ENCODE assay signal across 25 cellular contexts in genomic region chr12:123750159-123750656, GRCh38. TPM values are rescaled to one million over a fixed set of nuclear protein-coding genes. Genes with fewer than 3 reads are reported as not detected.
A peak's percentile ranks its signal among the peaks of the same experiment; 100 is the strongest.
DNase-seq lines count a peak whose midpoint lies in the region; ATAC-seq, FAIRE-seq and TF ChIP-seq lines count a peak whose summit lies in the region.
"Had no signal": no experiment of that assay in that cellular context is flagged by ENCODE, and none has a peak within 500 bp of the region (broad histone marks: within the 10 kb centered on the region; RNA-seq: fewer than 3 reads in every experiment).

No MANE protein-coding gene starts in this region.

- no peaks in the 10 kb centered on the region for H3K79me2 ChIP-seq in K562 (ENCODE audit: control insufficient read depth, insufficient read depth, low read length)

- H3K4me1 Mint-ChIP-seq in activated CD8-positive, alpha-beta memory T cell treated with anti-CD3 and anti-CD28 coated beads, Interleukin-2, amount 10 ng/mL, durations not matched to agents 7 days and 5 days, result peaks cover 33% of the 10 kb centered on the region
- peaks cover 39 to 45% of the 10 kb centered on the region in 2 donors for H3K4me1 Mint-ChIP-seq in natural killer cell
- peaks cover 13% of the 10 kb centered on the region for H3K4me1 Mint-ChIP-seq in stimulated activated naive CD8-positive, alpha-beta T cell treated with anti-CD3 and anti-CD28 coated beads, Interleukin-15, amount 100 ng/mL, for 72 hours
- H3K4me1 Mint-ChIP-seq in activated naive CD8-positive, alpha-beta T cell treated with anti-CD3 and anti-CD28 coated beads, Interleukin-2, amount 50 U/mL, for 24 hours, result peaks cover 9% of the 10 kb centered on the region
- peaks cover 3% of the 10 kb centered on the region for H3K4me1 Mint-ChIP-seq in activated CD4-positive, alpha-beta memory T cell treated with anti-CD3 and anti-CD28 coated beads for 36 hours (ENCODE audit: low read depth)

- peaks cover 44% of the 10 kb centered on the region for H3K36me3 Mint-ChIP-seq in activated CD8-positive, alpha-beta memory T cell treated with anti-CD3 and anti-CD28 coated beads, Interleukin-2, amount 10 ng/mL, durations not matched to agents 7 days and 5 days
- peaks cover 26% of the 10 kb centered on the region for H3K36me3 Mint-ChIP-seq in natural killer cell
- H3K36me3 Mint-ChIP-seq in activated naive CD8-positive, alpha-beta T cell treated with anti-CD3 and anti-CD28 coated beads, Interleukin-2, amount 50 U/mL, for 24 hours (ENCODE audit: low read depth), result peaks cover 51% of the 10 kb centered on the region
- H3K36me3 Mint-ChIP-seq in activated CD4-positive, alpha-beta memory T cell treated with anti-CD3 and anti-CD28 coated beads for 36 hours, result peaks cover 58% of the 10 kb centered on the region

- POLR2A ChIA-PET in K562 (lab: Yijun Ruan, JAX), result interaction anchor here (0.6 to 1.1 kb wide), 3 partner anchors 19 to 1206 kb away, joined by 3 to 4 read pairs (median 3); no protein-coding TSS in a partner anchor
- POLR2A ChIA-PET in activated CD4-positive, alpha-beta memory T cell treated with anti-CD3 and anti-CD28 coated beads for 36 hours (lab: Charles Lee), result no interaction called here

- CTCF ChIA-PET in activated CD8-positive, alpha-beta memory T cell treated with anti-CD3 and anti-CD28 coated beads, Interleukin-2, amount 10 ng/mL, durations not matched to agents 7 days and 5 days (lab: Charles Lee), result interaction anchor here (1.1 to 1.3 kb wide), 2 partner anchors 10 to 12 kb away, joined by 3 to 5 read pairs; partner anchors contain the start of gene DNAH10
- CTCF ChIA-PET in K562 (lab: Yijun Ruan, JAX; ENCODE audit: low intra/inter-chr PET ratio), result no interaction called here
- CTCF ChIA-PET in activated CD4-positive, alpha-beta memory T cell treated with anti-CD3 and anti-CD28 coated beads for 36 hours (lab: Charles Lee), result no interaction called here

- no peak for ATAC-seq in activated CD8-positive, alpha-beta memory T cell treated with anti-CD3 and anti-CD28 coated beads, Interleukin-2, amount 10 ng/mL, durations not matched to agents 7 days and 5 days
- peak; percentile 42; the same call in 2 of the 3 replicates for ATAC-seq in K562
- ATAC-seq in natural killer cell, result peak; percentile 54 to 73 (median 65)
- ATAC-seq in stimulated activated naive CD8-positive, alpha-beta T cell treated with anti-CD3 and anti-CD28 coated beads, Interleukin-15, amount 100 ng/mL, for 72 hours, result no peak
- no peak for ATAC-seq in activated naive CD8-positive, alpha-beta T cell treated with anti-CD3 and anti-CD28 coated beads, Interleukin-2, amount 50 U/mL, for 24 hours
- ATAC-seq: A549 had no signal

- peak overlapping the region in 1 of 2 experiments; percentile 43; a peak in 1 of 4 replicates for H3K9ac ChIP-seq in K562 (ENCODE audit: insufficient read depth in 1 of 2, low read depth in 2 of 2, low read length in 2 of 2)
- H3K9ac ChIP-seq: BLaER1 treated with 17β-estradiol and CSF1 and Interleukin-3, amounts not matched to agents 10 nM and 100 nM had no signal

- TF ChIP-seq POLR2A in K562 (conservative IDR thresholded peaks at IDR 0.05), result no peak

- H3K4me3 ChIP-seq in K562, result no peak overlapping the region
- H3K4me3 ChIP-seq: A549; BLaER1 treated with 17β-estradiol and CSF1 and Interleukin-3, amounts not matched to agents 10 nM and 100 nM; HAP-1 had no signal

- no peak overlapping the region for H2AFZ ChIP-seq in K562 (ENCODE audit: low read depth, low read length)

- H3K36me3 ChIP-seq in K562 (ENCODE audit: control insufficient read depth, insufficient read depth, low read length), result peaks cover 83% of the 10 kb centered on the region; the same call in 2 of the 3 replicates

- H3K27ac ChIP-seq in K562 (ENCODE audit: extremely low read depth, low read depth, low read length), result no peak overlapping the region
- H3K27ac ChIP-seq: A549; BLaER1 treated with 17β-estradiol and CSF1 and Interleukin-3, amounts not matched to agents 10 nM and 100 nM had no signal

- peak overlapping the region; percentile 55 for H3K27ac Mint-ChIP-seq in activated CD8-positive, alpha-beta memory T cell treated with anti-CD3 and anti-CD28 coated beads, Interleukin-2, amount 10 ng/mL, durations not matched to agents 7 days and 5 days
- H3K27ac Mint-ChIP-seq in natural killer cell, result peak overlapping the region; percentile 34 to 72
- no peak overlapping the region for H3K27ac Mint-ChIP-seq in stimulated activated naive CD8-positive, alpha-beta T cell treated with anti-CD3 and anti-CD28 coated beads, Interleukin-15, amount 100 ng/mL, for 72 hours
- no peak overlapping the region for H3K27ac Mint-ChIP-seq in activated naive CD8-positive, alpha-beta T cell treated with anti-CD3 and anti-CD28 coated beads, Interleukin-2, amount 50 U/mL, for 24 hours
- no peak overlapping the region for H3K27ac Mint-ChIP-seq in activated CD4-positive, alpha-beta memory T cell treated with anti-CD3 and anti-CD28 coated beads for 36 hours
- H3K27ac Mint-ChIP-seq: CD14-positive monocyte; CD4-positive, alpha-beta memory T cell; HFFc6 had no signal

- no peak for FAIRE-seq in K562 (lab: Jason Lieb, UNC)
- FAIRE-seq: A549, G401.6, GM12892, H54 had no signal

- H4K20me1 ChIP-seq in K562 (replicated peaks; ENCODE audit: control insufficient read depth, insufficient read depth, low read length), result no peaks in the 10 kb centered on the region

- TF ChIP-seq CTCF in K562 (IDR thresholded peaks at IDR 0.05 in 2 of 3, conservative IDR thresholded peaks at IDR 0.05 in 1 of 3; ENCODE audit: insufficient read depth in 2 of 3, low read depth in 1 of 3, low read length in 3 of 3) (no peak), natural killer cell (IDR thresholded peaks at IDR 0.05) (no peak)

- no peaks in the 10 kb centered on the region for H3K9me3 ChIP-seq in K562 (replicated peaks; ENCODE audit: control insufficient read depth, insufficient read depth, low read depth, low read length)
- H3K9me3 ChIP-seq: A549; BE2C; BLaER1 treated with 17β-estradiol and CSF1 and Interleukin-3, amounts not matched to agents 10 nM and 100 nM; HAP-1 had no signal

- no peaks in the 10 kb centered on the region for H3K9me1 ChIP-seq in K562 (ENCODE audit: control insufficient read depth, insufficient read depth, low read length)

- 57% methylated on average over 8 of the region's 8 CpGs for WGBS in K562 (ENCODE audit: insufficient coverage, low coverage, missing lambda C conversion rate)

- intact Hi-C loops in K562 (cut with micrococcal nuclease) (no loop called here), natural killer cell (cut with micrococcal nuclease) (no loop called here)
- intact Hi-C loops in activated CD4-positive, alpha-beta memory T cell treated with anti-CD3 and anti-CD28 coated beads for 36 hours (cut with micrococcal nuclease), result no loop called here

- in situ Hi-C loops in K562 (cut with MboI), result no loop called here

- peak overlapping the region; percentile 7 for H3K4me3 Mint-ChIP-seq in activated CD8-positive, alpha-beta memory T cell treated with anti-CD3 and anti-CD28 coated beads, Interleukin-2, amount 10 ng/mL, durations not matched to agents 7 days and 5 days
- H3K4me3 Mint-ChIP-seq in natural killer cell, result peak overlapping the region; percentile 73
- no peak overlapping the region for H3K4me3 Mint-ChIP-seq in stimulated activated naive CD8-positive, alpha-beta T cell treated with anti-CD3 and anti-CD28 coated beads, Interleukin-15, amount 100 ng/mL, for 72 hours
- no peak overlapping the region for H3K4me3 Mint-ChIP-seq in activated naive CD8-positive, alpha-beta T cell treated with anti-CD3 and anti-CD28 coated beads, Interleukin-2, amount 50 U/mL, for 24 hours
- no peak overlapping the region for H3K4me3 Mint-ChIP-seq in activated CD4-positive, alpha-beta memory T cell treated with anti-CD3 and anti-CD28 coated beads for 36 hours
- H3K4me3 Mint-ChIP-seq: CD14-positive monocyte; CD4-positive, alpha-beta memory T cell; HFFc6 had no signal

- no peak for TF ChIP-seq EP300 in K562 (IDR thresholded peaks at IDR 0.05; ENCODE audit: low read length)

- no peak overlapping the region for H3K4me2 ChIP-seq in K562 (ENCODE audit: insufficient read depth, low read length)
- H3K4me2 ChIP-seq: A549; BLaER1 treated with 17β-estradiol and CSF1 and Interleukin-3, amounts not matched to agents 10 nM and 100 nM had no signal

- no TSS peak for BruUV-seq in K562 (replicated peaks; lab: Mats Ljungman, UMichigan)

- no peaks in the 10 kb centered on the region for H3K27me3 ChIP-seq in K562 (ENCODE audit: control insufficient read depth in 2 of 2, insufficient read depth in 2 of 2, low read length in 2 of 2)
- H3K27me3 ChIP-seq: BE2C; BLaER1 treated with 17β-estradiol and CSF1 and Interleukin-3, amounts not matched to agents 10 nM and 100 nM had no signal

- H3K9me3 Mint-ChIP-seq in activated CD8-positive, alpha-beta memory T cell treated with anti-CD3 and anti-CD28 coated beads, Interleukin-2, amount 10 ng/mL, durations not matched to agents 7 days and 5 days (ENCODE audit: low read depth), result no peaks in the 10 kb centered on the region
- no peaks in the 10 kb centered on the region for H3K9me3 Mint-ChIP-seq in natural killer cell
- no peaks in the 10 kb centered on the region for H3K9me3 Mint-ChIP-seq in stimulated activated naive CD8-positive, alpha-beta T cell treated with anti-CD3 and anti-CD28 coated beads, Interleukin-15, amount 100 ng/mL, for 72 hours
- no peaks in the 10 kb centered on the region for H3K9me3 Mint-ChIP-seq in activated naive CD8-positive, alpha-beta T cell treated with anti-CD3 and anti-CD28 coated beads, Interleukin-2, amount 50 U/mL, for 24 hours
- H3K9me3 Mint-ChIP-seq in activated CD4-positive, alpha-beta memory T cell treated with anti-CD3 and anti-CD28 coated beads for 36 hours, result no peaks in the 10 kb centered on the region
- H3K9me3 Mint-ChIP-seq: CD14-positive monocyte, HFFc6 had no signal

- DNase-seq in activated CD8-positive, alpha-beta memory T cell treated with anti-CD3 and anti-CD28 coated beads, Interleukin-2, amount 10 ng/mL, durations not matched to agents 7 days and 5 days, result no peak
- no peak for DNase-seq in activated CD8-positive, alpha-beta memory T cell treated with anti-CD3 and anti-CD28 coated beads, Interleukin-2, amount 50 U/mL, for 4 hours
- peak in 1 of 4 experiments; percentile 4 for DNase-seq in K562 (ENCODE audit: extremely low read depth in 1 of 4, low spot score in 3 of 4)
- DNase-seq in natural killer cell, result no peak
- no peak for DNase-seq in stimulated activated naive CD8-positive, alpha-beta T cell treated with anti-CD3 and anti-CD28 coated beads, Interleukin-15, amount 100 ng/mL, for 72 hours
- DNase-seq in activated naive CD8-positive, alpha-beta T cell treated with anti-CD3 and anti-CD28 coated beads, Interleukin-2, amount 50 U/mL, for 24 hours, result no peak
- no peak for DNase-seq in activated CD4-positive, alpha-beta memory T cell treated with anti-CD3 and anti-CD28 coated beads for 36 hours
- DNase-seq: 8988T; ACHN; AML-193; BE2C; Calu3; CD4-positive, alpha-beta memory T cell; COR-L47; DMS53; DMS79 treated with DMSO at 0.1 percent for 48 hours; GOT3; HFFc6 had no signal

- H3K27me3 Mint-ChIP-seq in activated CD8-positive, alpha-beta memory T cell treated with anti-CD3 and anti-CD28 coated beads, Interleukin-2, amount 10 ng/mL, durations not matched to agents 7 days and 5 days, result no peaks in the 10 kb centered on the region
- H3K27me3 Mint-ChIP-seq in natural killer cell (ENCODE audit: low read depth in 2 of 2), result no peaks in the 10 kb centered on the region
- H3K27me3 Mint-ChIP-seq in stimulated activated naive CD8-positive, alpha-beta T cell treated with anti-CD3 and anti-CD28 coated beads, Interleukin-15, amount 100 ng/mL, for 72 hours, result no peaks in the 10 kb centered on the region
- H3K27me3 Mint-ChIP-seq in activated naive CD8-positive, alpha-beta T cell treated with anti-CD3 and anti-CD28 coated beads, Interleukin-2, amount 50 U/mL, for 24 hours, result no peaks in the 10 kb centered on the region
- no peaks in the 10 kb centered on the region for H3K27me3 Mint-ChIP-seq in activated CD4-positive, alpha-beta memory T cell treated with anti-CD3 and anti-CD28 coated beads for 36 hours
- H3K27me3 Mint-ChIP-seq: CD4-positive, alpha-beta memory T cell had no signal

- no peak for TF ChIP-seq RAD21 in K562 (CRISPR knock-in tag; conservative IDR thresholded peaks at IDR 0.05 in 1 of 2, IDR thresholded peaks at IDR 0.05 in 1 of 2)

- no peaks in the 10 kb centered on the region; a peak in 1 of 5 replicates for H3K4me1 ChIP-seq in K562 (replicated peaks in 1 of 2; ENCODE audit: control insufficient read depth in 2 of 2, insufficient read depth in 2 of 2, low read length in 2 of 2)
- H3K4me1 ChIP-seq: A549, BE2C, HAP-1 had no signal

RNA-seq across cellular contexts. Expression of gene DNAH10, which starts 11.9 kb away (rescaled TPM):
- under 1 TPM; 0.05 to 0.76 TPM for total RNA-seq in activated CD8-positive, alpha-beta memory T cell treated with anti-CD3 and anti-CD28 coated beads, Interleukin-2, amount 10 ng/mL, durations not matched to agents 7 days and 5 days
- total RNA-seq in K562 (2011; cell fraction: chromatin; rRNA removed; ENCODE audit: low replicate concordance), result 0.16 and 0.46 TPM in 2 replicates
- total RNA-seq in K562 (2011; cell fraction: nucleolus; rRNA removed), result under 0.01 and 0.13 TPM in 2 replicates
- 0.07 TPM in 1 of 2 replicates, not detected in the other for total RNA-seq in K562 (2011; cell fraction: nucleoplasm; rRNA removed)
- 0.05 and 0.08 TPM in 2 replicates for total RNA-seq in K562 (2014; rRNA removed)
- total RNA-seq in K562 (2014; rRNA removed; fragmentation: Illumina TruSeq; extraction: Trizol), result 0.03 and 0.04 TPM in 2 replicates
- 0.04 TPM in 2 replicates for total RNA-seq in K562 (2015; rRNA removed; fragmentation: Illumina TruSeq; extraction: Trizol)
- 0.04 and 0.07 TPM in 2 replicates for total RNA-seq in K562 (2021)
- 0.01 and 0.06 TPM in 2 replicates for polyA plus RNA-seq in K562 (2011; rRNA removed)
- polyA plus RNA-seq in K562 (2011; cell fraction: cytosol; rRNA removed), result under 0.01 TPM in 1 of 2 replicates, not detected in the other
- polyA plus RNA-seq in K562 (2011; cell fraction: nucleus; rRNA removed), result 0.15 and 0.26 TPM in 2 replicates
- polyA plus RNA-seq in K562 (2012), result 0.07 and 0.54 TPM in 2 replicates
- polyA plus RNA-seq in K562 (2014; fragmentation: Illumina TruSeq; extraction: Trizol), result 0.01 TPM in 2 replicates
- under 1 TPM in 1 of 2 experiments, not detected in 1; 0.01 TPM for polyA plus RNA-seq in K562 (2014; fragmentation: Nextera tagmentation; extraction: Ambion mirVana)
- 0.01 TPM in 1 of 2 replicates, not detected in the other for polyA plus RNA-seq in K562 (2014; rRNA removed)
- 0.07 and 0.18 TPM in 2 replicates for polyA minus RNA-seq in K562 (2011; rRNA and poly(A)+ RNA removed)
- polyA minus RNA-seq in K562 (2011; cell fraction: cytosol; rRNA and poly(A)+ RNA removed), result not detected in 2 replicates
- polyA minus RNA-seq in K562 (2011; cell fraction: nucleus; rRNA and poly(A)+ RNA removed), result 0.11 and 0.13 TPM in 2 replicates
- 1 to 10 TPM in 1 of 3 donors, under 1 TPM in 2; 0.43 to 1.7 (median 0.94) TPM for total RNA-seq in natural killer cell
- total RNA-seq in activated CD4-positive, alpha-beta memory T cell treated with anti-CD3 and anti-CD28 coated beads for 36 hours, result under 1 TPM; 0.10 to 0.19 TPM
- polyA plus RNA-seq: CD14-positive monocyte had no signal

RNA-seq across cellular contexts. Expression of gene ATP6V0A2, which starts 38.1 kb away (rescaled TPM):
- total RNA-seq in activated CD8-positive, alpha-beta memory T cell treated with anti-CD3 and anti-CD28 coated beads, Interleukin-2, amount 10 ng/mL, durations not matched to agents 7 days and 5 days, result 10 to 100 TPM; 76.6 to 91.6 TPM
- total RNA-seq in K562 (2011; cell fraction: chromatin; rRNA removed; ENCODE audit: low replicate concordance), result 208 and 240 TPM in 2 replicates
- total RNA-seq in K562 (2011; cell fraction: nucleolus; rRNA removed), result 116 and 135 TPM in 2 replicates
- total RNA-seq in K562 (2011; cell fraction: nucleoplasm; rRNA removed), result 161 and 192 TPM in 2 replicates
- total RNA-seq in K562 (2014; rRNA removed) (29.0 and 32.3 TPM in 2 replicates), K562 (2014; rRNA removed; fragmentation: Illumina TruSeq; extraction: Trizol) (42.7 and 45.5 TPM in 2 replicates), K562 (2015; rRNA removed; fragmentation: Illumina TruSeq; extraction: Trizol) (27.8 and 30.9 TPM in 2 replicates), K562 (2021) (49.9 and 55.9 TPM in 2 replicates), natural killer cell (10 to 100 TPM; 47.7 to 69.5 (median 56.5) TPM)
- polyA plus RNA-seq in K562 (2011; rRNA removed) (85.5 and 97.9 TPM in 2 replicates), K562 (2014; fragmentation: Illumina TruSeq; extraction: Trizol) (27.7 TPM in 2 replicates), K562 (2014; fragmentation: Nextera tagmentation; extraction: Ambion mirVana) (10 to 100 TPM in 1 of 2 experiments, 1 to 10 TPM in 1; 7.4 to 20.5 TPM), K562 (2014; rRNA removed) (23.1 and 29.4 TPM in 2 replicates)
- 57.3 and 65.6 TPM in 2 replicates for polyA plus RNA-seq in K562 (2011; cell fraction: cytosol; rRNA removed)
- 112 and 116 TPM in 2 replicates for polyA plus RNA-seq in K562 (2011; cell fraction: nucleus; rRNA removed)
- 22.0 and 23.5 TPM in 2 replicates for polyA plus RNA-seq in K562 (2012)
- polyA minus RNA-seq in K562 (2011; rRNA and poly(A)+ RNA removed), result 121 and 128 TPM in 2 replicates
- 54.0 and 68.3 TPM in 2 replicates for polyA minus RNA-seq in K562 (2011; cell fraction: cytosol; rRNA and poly(A)+ RNA removed)
- polyA minus RNA-seq in K562 (2011; cell fraction: nucleus; rRNA and poly(A)+ RNA removed), result 64.2 and 86.7 TPM in 2 replicates
- 10 to 100 TPM; 82.3 to 83.4 TPM for total RNA-seq in activated CD4-positive, alpha-beta memory T cell treated with anti-CD3 and anti-CD28 coated beads for 36 hours

Comparison
In these comparisons a context has a peak if more than half of its experiments do, and no peak if none do; other contexts are left out.
1. ATAC-seq: peak in K562 (single experiment) and natural killer cell (3 of 3); none in activated CD8-positive, alpha-beta memory T cell treated with anti-CD3 and anti-CD28 coated beads, Interleukin-2, amount 10 ng/mL, durations not matched to agents 7 days and 5 days (single experiment), stimulated activated naive CD8-positive, alpha-beta T cell treated with anti-CD3 and anti-CD28 coated beads, Interleukin-15, amount 100 ng/mL, for 72 hours (single experiment) and activated naive CD8-positive, alpha-beta T cell treated with anti-CD3 and anti-CD28 coated beads, Interleukin-2, amount 50 U/mL, for 24 hours (single experiment).
2. H3K27ac Mint-ChIP-seq: peak in activated CD8-positive, alpha-beta memory T cell treated with anti-CD3 and anti-CD28 coated beads, Interleukin-2, amount 10 ng/mL, durations not matched to agents 7 days and 5 days (single experiment) and natural killer cell (2 of 2); none in stimulated activated naive CD8-positive, alpha-beta T cell treated with anti-CD3 and anti-CD28 coated beads, Interleukin-15, amount 100 ng/mL, for 72 hours (0 of 2), activated naive CD8-positive, alpha-beta T cell treated with anti-CD3 and anti-CD28 coated beads, Interleukin-2, amount 50 U/mL, for 24 hours (single experiment) and activated CD4-positive, alpha-beta memory T cell treated with anti-CD3 and anti-CD28 coated beads for 36 hours (single experiment).
3. H3K4me3 Mint-ChIP-seq: peak in activated CD8-positive, alpha-beta memory T cell treated with anti-CD3 and anti-CD28 coated beads, Interleukin-2, amount 10 ng/mL, durations not matched to agents 7 days and 5 days (single experiment) and natural killer cell (single experiment); none in stimulated activated naive CD8-positive, alpha-beta T cell treated with anti-CD3 and anti-CD28 coated beads, Interleukin-15, amount 100 ng/mL, for 72 hours (0 of 2), activated naive CD8-positive, alpha-beta T cell treated with anti-CD3 and anti-CD28 coated beads, Interleukin-2, amount 50 U/mL, for 24 hours (single experiment) and activated CD4-positive, alpha-beta memory T cell treated with anti-CD3 and anti-CD28 coated beads for 36 hours (single experiment).